26 cellular contexts compared by ENCODE assay signal in genomic region chr12:25106818-25107217, GRCh38.
"Had no signal": no experiment of that assay in that cellular context is flagged by ENCODE, and none has a peak within 500 bp of the region (broad histone marks: within the 10 kb centered on the region; RNA-seq: fewer than 3 reads in every experiment).

No MANE protein-coding gene starts in this region.

- H3K4me3 ChIP-seq: K562 had no signal

- H3K4me3 Mint-ChIP-seq: activated CD8-positive, alpha-beta T cell treated with anti-CD3 and anti-CD28 coated beads, Interleukin-2, amount 10 ng/mL, durations not matched to agents 7 days and 5 days; activated naive CD4-positive, alpha-beta T cell treated with anti-CD3 and anti-CD28 coated beads, Interleukin-2, amount 50 U/mL, for 24 hours; activated T-cell treated with anti-CD3 and anti-CD28 coated beads, Interleukin-2, amount 50 U/mL, for 24 hours; activated T-helper 1 cell treated with anti-CD3 and anti-CD28 coated beads, Interleukin-12 subunit alpha, Interleukin-12 subunit beta, Interleukin-2, Interleukin-4 antibody, amounts not matched to agents 30 ng/mL and 10 ng/mL and 1 ng/mL, durations not matched to agents 14 hours and 24 hours and 36 hours; brain; central memory CD8-positive, alpha-beta T cell had no signal

- H3K27ac Mint-ChIP-seq: activated CD8-positive, alpha-beta T cell treated with anti-CD3 and anti-CD28 coated beads, Interleukin-2, amount 10 ng/mL, durations not matched to agents 7 days and 5 days; activated naive CD4-positive, alpha-beta T cell treated with anti-CD3 and anti-CD28 coated beads, Interleukin-2, amount 50 U/mL, for 24 hours; activated T-cell treated with anti-CD3 and anti-CD28 coated beads, Interleukin-2, amount 50 U/mL, for 24 hours; activated T-helper 1 cell treated with anti-CD3 and anti-CD28 coated beads, Interleukin-12 subunit alpha, Interleukin-12 subunit beta, Interleukin-2, Interleukin-4 antibody, amounts not matched to agents 30 ng/mL and 10 ng/mL and 1 ng/mL, durations not matched to agents 14 hours and 24 hours and 36 hours; brain had no signal

- DNase-seq: activated CD4-positive, alpha-beta T cell treated with anti-CD3 and anti-CD28 coated beads for 48 hours; activated CD4-positive, alpha-beta T cell treated with anti-CD3 and anti-CD28 coated beads, Interleukin-2, amount 50 U/mL, for 4 hours; activated CD4-positive, CD25-positive, alpha-beta regulatory T cell treated with anti-CD3 and anti-CD28 coated beads, Interleukin-2, amount 50 U/mL, for 72 hours; activated CD8-positive, alpha-beta T cell treated with anti-CD3 and anti-CD28 coated beads, Interleukin-2, amount 10 ng/mL, durations not matched to agents 7 days and 5 days; activated effector memory CD4-positive, alpha-beta T cell treated with Interleukin-2 at 50 U/mL for 16 hours; activated naive CD4-positive, alpha-beta T cell; activated T-cell treated with anti-CD3 and anti-CD28 coated beads, Interleukin-2, amount 50 U/mL, for 24 hours; amygdala; Karpas-422; MM.1S; NCI-H1105; NCI-H1436 treated with DMSO at 0.1 percent for 48 hours; NCI-H187; NCI-H2081; NCI-H2227 treated with DMSO at 0.1 percent for 48 hours; NCI-H510A; NCI-H526 treated with DMSO at 0.1 percent for 48 hours; NCI-H82; SIG-M5; T-helper 1 cell had no signal

- H3K27ac ChIP-seq: VCaP had no signal

- ATAC-seq: activated CD8-positive, alpha-beta T cell treated with anti-CD3 and anti-CD28 coated beads, Interleukin-2, amount 10 ng/mL, durations not matched to agents 7 days and 5 days; K562 had no signal

- H3K4me1 Mint-ChIP-seq: activated naive CD4-positive, alpha-beta T cell treated with anti-CD3 and anti-CD28 coated beads, Interleukin-2, amount 50 U/mL, for 24 hours; brain; central memory CD8-positive, alpha-beta T cell had no signal

- H3K9me3 Mint-ChIP-seq: activated naive CD4-positive, alpha-beta T cell treated with anti-CD3 and anti-CD28 coated beads, Interleukin-2, amount 50 U/mL, for 24 hours had no signal

- H3K27me3 Mint-ChIP-seq: activated naive CD4-positive, alpha-beta T cell treated with anti-CD3 and anti-CD28 coated beads, Interleukin-2, amount 50 U/mL, for 24 hours; activated T-cell treated with anti-CD3 and anti-CD28 coated beads, Interleukin-2, amount 50 U/mL, for 24 hours; brain; central memory CD8-positive, alpha-beta T cell had no signal
